8 cellular contexts compared by ENCODE assay signal in the genomic region with DNA sequence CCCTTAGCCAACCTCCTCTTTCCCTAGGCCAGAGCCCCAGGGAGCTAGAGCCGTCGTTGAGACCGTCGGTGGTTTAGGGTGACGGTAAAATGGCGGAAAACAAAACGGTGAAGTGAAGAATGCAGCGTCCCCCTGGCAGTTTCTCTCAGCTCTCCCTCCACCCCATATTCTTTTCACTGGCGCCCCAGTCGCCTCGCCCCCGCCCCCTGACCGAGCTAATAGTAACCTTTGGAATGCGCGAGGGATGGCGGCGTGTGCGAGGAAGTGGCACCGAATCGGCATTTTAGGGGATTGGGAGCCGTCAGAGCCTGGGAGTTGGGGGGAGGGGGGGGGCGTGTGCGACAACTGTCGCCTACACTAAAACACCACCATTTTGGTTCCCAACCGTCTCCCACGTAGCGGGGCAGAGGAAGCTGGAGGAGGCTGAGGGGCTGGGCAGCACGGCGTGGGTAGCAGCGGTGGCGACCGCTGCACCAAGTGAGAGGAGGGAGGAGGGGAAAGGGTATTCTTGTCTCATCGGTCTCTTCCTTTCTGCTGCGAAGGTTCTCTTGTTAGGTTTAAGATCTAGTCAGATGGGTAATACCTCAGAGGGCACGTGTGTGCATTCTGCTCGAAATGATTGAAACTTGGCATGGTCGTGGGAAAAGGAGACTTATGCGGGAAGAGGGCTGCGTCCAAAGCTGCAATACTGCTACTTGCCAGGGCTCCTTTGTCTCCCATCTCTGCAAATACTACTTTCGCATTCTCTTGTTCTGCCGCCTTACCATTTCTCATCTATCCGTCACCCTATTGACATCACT. TPM values are rescaled to one million over a fixed set of nuclear protein-coding genes. Genes with fewer than 3 reads are reported as not detected.
DNase-seq lines count a peak whose midpoint lies in the region; ATAC-seq, FAIRE-seq and TF ChIP-seq lines count a peak whose summit lies in the region.

No MANE protein-coding gene starts in this region.

- H3K4me3 ChIP-seq in AG10803 (ENCODE audit: low read length) (peak overlapping the region; percentile 71), SJSA1 (peak overlapping the region; percentile 67), ectodermal cell (ENCODE audit: insufficient read depth, low read depth, low read length) (peak overlapping the region; percentile 74), mononuclear cell (ENCODE audit: low read length) (peak overlapping the region; percentile 43)

- peak; percentile 46 for ATAC-seq in HG03378 (IDR thresholded peaks at IDR 0.05; ENCODE audit: unreplicated experiment)

- no peaks in the 10 kb centered on the region for H3K27me3 Mint-ChIP-seq in type B pancreatic cell

- TF ChIP-seq CTCF in AG10803 (conservative IDR thresholded peaks at IDR 0.05; ENCODE audit: low read length) (no peak), type B pancreatic cell (conservative IDR thresholded peaks at IDR 0.05) (peak; percentile 19)

- H3K27ac Mint-ChIP-seq in type B pancreatic cell, result peak overlapping the region; percentile 91

- H3K4me3 Mint-ChIP-seq in type B pancreatic cell, result peak overlapping the region; percentile 94

- H3K9me3 ChIP-seq in SJSA1 (replicated peaks) (no peaks in the 10 kb centered on the region), ectodermal cell (ENCODE audit: control insufficient read depth, low read length) (no peaks in the 10 kb centered on the region), mononuclear cell (ENCODE audit: low read depth, low read length) (no peaks in the 10 kb centered on the region)

- peak; percentile 24 for FAIRE-seq in GM18507 (lab: Jason Lieb, UNC)

- H3K36me3 ChIP-seq in SJSA1 (no peaks in the 10 kb centered on the region), ectodermal cell (ENCODE audit: control insufficient read depth, insufficient read depth, low read length) (no peaks in the 10 kb centered on the region)

- H3K27ac ChIP-seq in SJSA1 (peak overlapping the region; percentile 42), ectodermal cell (ENCODE audit: insufficient read depth, low read depth, low read length, poor library complexity, severe bottlenecking) (peak overlapping the region; percentile 92)

- DNase-seq in AG10803 (ENCODE audit: low read depth) (peak; percentile 0), GM18507 (ENCODE audit: extremely low spot score, insufficient read length, low read depth) (no peak), SJSA1 (ENCODE audit: low read depth in 1 of 2, low spot score in 2 of 2) (peak; percentile 33 to 34), type B pancreatic cell (ENCODE audit: extremely low spot score, unreplicated experiment) (no peak), middle frontal gyrus (ENCODE audit: extremely low spot score, low spot score) (no peak)

- WGBS in ectodermal cell, 2 experiments, result 0% methylated on average over 19 to 39 of the region's 42 CpGs

- no peaks in the 10 kb centered on the region for H3K27me3 ChIP-seq in SJSA1 (replicated peaks)
- H3K27me3 ChIP-seq in ectodermal cell (ENCODE audit: control insufficient read depth, insufficient read depth, low read length, poor library complexity, severe bottlenecking), result peaks cover 5% of the 10 kb centered on the region
- H3K27me3 ChIP-seq in mononuclear cell (ENCODE audit: insufficient read depth, low read length), result no peaks in the 10 kb centered on the region

- H3K9me3 Mint-ChIP-seq in type B pancreatic cell, result no peaks in the 10 kb centered on the region

- H3K36me3 Mint-ChIP-seq in type B pancreatic cell, result no peaks in the 10 kb centered on the region

- H3K4me1 Mint-ChIP-seq in type B pancreatic cell (ENCODE audit: unreplicated experiment), result peaks cover 4% of the 10 kb centered on the region

- H3K4me1 ChIP-seq in SJSA1 (replicated peaks) (no peaks in the 10 kb centered on the region), ectodermal cell (ENCODE audit: control insufficient read depth, insufficient read depth, low read length) (no peaks in the 10 kb centered on the region), mononuclear cell (ENCODE audit: insufficient read depth, low read length) (no peaks in the 10 kb centered on the region)

RNA-seq across cellular contexts. Expression of gene ZNF711, which starts 0.8 kb away (rescaled TPM):
- total RNA-seq in SJSA1 (2014; rRNA removed; shearing (Covaris generic)), result 9.3 and 11.4 TPM in 2 replicates
- polyA plus RNA-seq in ectodermal cell (2013, experiment 1 of 4), result 38.2 TPM
- polyA plus RNA-seq in ectodermal cell (2013, experiment 2 of 4), result 34.5 TPM
- polyA plus RNA-seq in ectodermal cell (2013, experiment 3 of 4), result 37.4 TPM
- polyA plus RNA-seq in ectodermal cell (2013, experiment 4 of 4), result 38.6 TPM
- 3.7 TPM for total RNA-seq in mononuclear cell
- 14.6 and 25.7 TPM in 2 replicates for total RNA-seq in type B pancreatic cell (ENCODE audit: low replicate concordance)

RNA-seq across cellular contexts. Expression of gene SATL1, which starts 1.0 kb away (rescaled TPM):
- 0.18 TPM in 1 of 2 replicates, not detected in the other for total RNA-seq in SJSA1 (2014; rRNA removed; shearing (Covaris generic))
- not detected for polyA plus RNA-seq in ectodermal cell (2013, experiment 1 of 4)
- not detected for polyA plus RNA-seq in ectodermal cell (2013, experiment 2 of 4)
- polyA plus RNA-seq in ectodermal cell (2013, experiment 3 of 4), result 0.11 TPM
- polyA plus RNA-seq in ectodermal cell (2013, experiment 4 of 4), result 0.12 TPM
- total RNA-seq in mononuclear cell (not detected), type B pancreatic cell (ENCODE audit: low replicate concordance) (0.07 and 0.31 TPM in 2 replicates)

Comparison
In these comparisons a context has a peak if more than half of its experiments do, and no peak if none do; other contexts are left out.
1. DNase-seq: peak in AG10803 (single experiment) and SJSA1 (2 of 2); none in GM18507 (single experiment), type B pancreatic cell (single experiment) and middle frontal gyrus (single experiment).
2. Peak in every context shown above with its lines, with median percentiles within 50 percentile points of each other: H3K4me3 ChIP-seq.